In the genomic region with DNA sequence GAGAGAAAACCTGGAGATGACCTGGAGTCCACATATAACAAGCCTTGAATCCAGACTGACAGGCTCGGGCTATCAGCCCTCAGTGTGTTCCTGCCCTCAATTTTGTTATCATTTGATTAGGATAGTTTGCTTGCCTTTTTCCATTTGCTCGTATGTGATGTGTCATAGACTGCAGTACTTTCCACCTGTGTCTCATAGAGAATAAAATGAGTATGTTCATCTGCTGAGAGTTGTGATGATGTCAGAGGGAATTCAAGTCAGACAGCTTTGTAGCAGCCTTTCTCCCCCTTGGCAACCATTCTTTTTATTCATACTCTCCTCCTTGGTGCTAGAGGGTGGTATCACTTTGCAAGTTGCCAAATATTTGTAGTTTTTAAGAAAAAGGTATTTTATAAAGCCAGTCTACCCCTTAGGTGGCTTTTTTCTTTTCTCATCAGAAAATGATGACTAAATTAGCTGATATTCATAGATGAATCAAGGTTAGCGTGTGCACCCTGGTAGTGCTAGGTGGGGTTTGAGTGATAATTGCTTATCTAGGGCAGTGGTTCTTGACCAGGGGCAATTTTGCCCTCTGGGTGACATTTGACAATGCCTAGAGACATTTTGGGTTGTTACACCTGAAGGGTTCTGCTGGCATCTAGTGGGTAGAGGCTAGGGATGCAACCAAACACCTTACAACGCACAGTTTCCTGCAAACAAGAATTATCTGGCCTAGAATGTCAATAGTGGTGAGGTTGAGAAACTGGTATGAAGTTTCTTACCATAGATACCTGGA, we compare ENCODE assay signal across 14 cellular contexts. TPM values are rescaled to one million over a fixed set of nuclear protein-coding genes. Genes with fewer than 3 reads are reported as not detected.
A peak's percentile ranks its signal among the peaks of the same experiment; 100 is the strongest.
DNase-seq lines count a peak whose midpoint lies in the region; ATAC-seq and TF ChIP-seq lines count a peak whose summit lies in the region.
"Had no signal": no experiment of that assay in that cellular context is flagged by ENCODE, and none has a peak within 500 bp of the region (broad histone marks: within the 10 kb centered on the region; RNA-seq: fewer than 3 reads in every experiment).

No MANE protein-coding gene starts in this region.

- no peak overlapping the region for H2AFZ ChIP-seq in DND-41 (ENCODE audit: low read depth, low read length)

- TF ChIP-seq EP300 in suprapubic skin (IDR thresholded peaks at IDR 0.05) = no peak

- no peaks in the 10 kb centered on the region for H3K27me3 ChIP-seq in DND-41 (ENCODE audit: insufficient read depth, low read length, poor library complexity)
- no peaks in the 10 kb centered on the region for H3K27me3 ChIP-seq in suprapubic skin
- H3K27me3 ChIP-seq: esophagus squamous epithelium had no signal

- H4K20me1 ChIP-seq in DND-41 (ENCODE audit: insufficient read depth, low read length) = peaks cover 5% of the 10 kb centered on the region; the same call in 1 of the 2 replicates

- no peaks in the 10 kb centered on the region for H3K9me3 ChIP-seq in DND-41 (ENCODE audit: insufficient read depth, low read length, severe bottlenecking)
- no peaks in the 10 kb centered on the region for H3K9me3 ChIP-seq in suprapubic skin
- H3K9me3 ChIP-seq: esophagus squamous epithelium, left ventricle myocardium inferior had no signal

- peak; percentile 35 for TF ChIP-seq CTCF in DND-41 (IDR thresholded peaks at IDR 0.05; ENCODE audit: borderline replicate concordance, extremely low read depth, low read length, poor library complexity, severe bottlenecking)
- no peak for TF ChIP-seq CTCF in suprapubic skin (IDR thresholded peaks at IDR 0.05)

- H3K36me3 ChIP-seq in DND-41 (ENCODE audit: insufficient read depth, low read length) (peaks cover 38% of the 10 kb centered on the region; the same call in 1 of the 2 replicates), suprapubic skin (peaks cover 30% of the 10 kb centered on the region)

- no peak overlapping the region for H3K27ac ChIP-seq in DND-41 (ENCODE audit: low read length)
- H3K27ac ChIP-seq in suprapubic skin = no peak overlapping the region
- H3K27ac ChIP-seq: esophagus squamous epithelium, left ventricle myocardium inferior had no signal

- peaks cover 16% of the 10 kb centered on the region for H3K4me1 ChIP-seq in DND-41 (ENCODE audit: insufficient read depth, low read length)
- peaks cover 17% of the 10 kb centered on the region for H3K4me1 ChIP-seq in suprapubic skin

- peaks cover 21% of the 10 kb centered on the region for H3K79me2 ChIP-seq in DND-41 (ENCODE audit: insufficient read depth, low read length)

- H3K9ac ChIP-seq in DND-41 (ENCODE audit: low read depth, low read length) = no peak overlapping the region

- no peak overlapping the region for H3K4me3 ChIP-seq in DND-41 (ENCODE audit: low read depth in 1 of 2, low read length in 2 of 2)
- H3K4me3 ChIP-seq in suprapubic skin = no peak overlapping the region
- H3K4me3 ChIP-seq: esophagus squamous epithelium, left ventricle myocardium inferior had no signal

- 85% methylated on average over 4 of the region's 4 CpGs for WGBS in suprapubic skin

- no peak for DNase-seq in activated CD4-positive, CD25-positive, alpha-beta regulatory T cell (lab: John Stamatoyannopoulos, UW)
- no peak for DNase-seq in DND-41
- DNase-seq in RPMI8226 = peak; percentile 11
- DNase-seq in kidney tubule cell (ENCODE audit: low spot score) = peak; percentile 38
- DNase-seq in NCI-H2081 (lab: John Stamatoyannopoulos, UW) = no peak
- DNase-seq in suprapubic skin (ENCODE audit: low spot score in 2 of 2) = no peak
- DNase-seq: activated CD4-positive, alpha-beta T cell treated with anti-CD3 and anti-CD28 coated beads, Interleukin-2, amount 50 U/mL, for 1 hour; esophagus squamous epithelium; left ventricle myocardium inferior; NCI-H1092 treated with DMSO at 0.1 percent for 48 hours had no signal

- no peak overlapping the region for H3K4me2 ChIP-seq in DND-41 (ENCODE audit: insufficient read depth, low read length)

- no peak for TF ChIP-seq POLR2A in suprapubic skin (IDR thresholded peaks at IDR 0.05)

- peak; percentile 84 to 91 for ATAC-seq in activated CD4-positive, CD25-positive, alpha-beta regulatory T cell treated with anti-CD3 and anti-CD28 coated beads, Interleukin-2, amount 50 U/mL, for 24 hours
- ATAC-seq in DND-41 (ENCODE audit: insufficient read depth, low read depth) = no peak
- no peak for ATAC-seq in GM18861 (IDR thresholded peaks at IDR 0.05; ENCODE audit: unreplicated experiment)

RNA-seq across cellular contexts. Expression of gene SGPL1, which starts 5.4 kb away (rescaled TPM):
- total RNA-seq in suprapubic skin = 10 to 100 TPM; 54.4 to 80.1 (median 59.6) TPM

RNA-seq across cellular contexts. Expression of gene TBATA, which starts 36.0 kb away (rescaled TPM):
- under 1 TPM in 1 of 4 donors, not detected in 3; 0.68 TPM for total RNA-seq in suprapubic skin
- total RNA-seq: A673; esophagus squamous epithelium; left ventricle myocardium inferior; T-helper 1 cell treated with Interleukin-12 subunit alpha and Interleukin-12 subunit beta and Interleukin-4 antibody, amounts not matched to agents 30 ng/mL and 1 ng/mL, for 36 hours had no signal

Comparison
In these comparisons a context has a peak if more than half of its experiments do, and no peak if none do; other contexts are left out.
1. ATAC-seq: peak in activated CD4-positive, CD25-positive, alpha-beta regulatory T cell treated with anti-CD3 and anti-CD28 coated beads, Interleukin-2, amount 50 U/mL, for 24 hours (2 of 2); none in DND-41 (single experiment) and GM18861 (single experiment).
2. DNase-seq: peak in RPMI8226 (single experiment) and kidney tubule cell (single experiment); none in activated CD4-positive, CD25-positive, alpha-beta regulatory T cell (0 of 4), DND-41 (single experiment), NCI-H2081 (0 of 2) and suprapubic skin (0 of 2).